ENCODE assay signal across 8 cellular contexts in the genomic region with DNA sequence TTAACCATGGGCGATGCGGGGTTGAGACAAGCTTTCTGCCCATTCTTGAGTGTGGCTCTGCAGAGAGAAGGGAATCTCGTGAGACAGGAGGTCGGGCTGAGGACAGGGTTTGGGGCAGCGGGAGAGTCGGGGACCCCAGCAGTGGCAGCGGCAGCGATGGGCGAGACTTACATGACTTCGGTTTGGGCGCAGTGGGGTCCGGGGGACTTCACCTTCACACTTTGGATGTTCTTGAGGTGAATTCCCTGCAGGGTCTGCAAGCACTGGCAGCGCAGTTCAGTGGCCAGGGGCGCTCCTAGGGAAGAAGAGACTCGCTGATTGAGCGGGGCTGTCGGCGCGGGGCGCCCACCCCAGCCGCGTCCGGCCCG. TPM values are rescaled to one million over a fixed set of nuclear protein-coding genes. Genes with fewer than 3 reads are reported as not detected.
DNase-seq lines count a peak whose midpoint lies in the region; ATAC-seq and TF ChIP-seq lines count a peak whose summit lies in the region.

No MANE protein-coding gene starts in this region.

- TF ChIP-seq CTCF in spleen (IDR thresholded peaks at IDR 0.05 in 8 of 11, conservative IDR thresholded peaks at IDR 0.05 in 3 of 11), result peak in 1 of 11 experiments; percentile 30

- peaks cover 0 to 38% (median 7%) of the 10 kb centered on the region in 7 donors for H3K27me3 ChIP-seq in spleen (replicated peaks in 1 of 7)

- H3K4me3 ChIP-seq in iPS-18c (ENCODE audit: insufficient read depth, low read depth, low read length), result peak overlapping the region; percentile 57
- peak overlapping the region; percentile 38 to 74 (median 46) for H3K4me3 ChIP-seq in spleen

- peak; percentile 24 for DNase-seq in activated naive CD8-positive, alpha-beta T cell treated with anti-CD3 and anti-CD28 coated beads, Interleukin-2, amount 10 ng/mL, durations not matched to agents 7 days and 5 days
- peak; percentile 73 for DNase-seq in spleen
- no peak for DNase-seq in amniotic stem cell (lab: John Stamatoyannopoulos, UW)
- no peak for DNase-seq in NCI-H1417 (lab: John Stamatoyannopoulos, UW)
- DNase-seq in HPDE6-E6E7 (ENCODE audit: extremely low spot score), result no peak
- DNase-seq in effector CD8-positive, alpha-beta T cell (lab: John Stamatoyannopoulos, UW), result no peak

- peaks cover 0 to 36% (median 5%) of the 10 kb centered on the region in 6 donors for H3K4me1 ChIP-seq in spleen

- H3K27ac Mint-ChIP-seq in activated naive CD8-positive, alpha-beta T cell treated with anti-CD3 and anti-CD28 coated beads, Interleukin-2, amount 10 ng/mL, durations not matched to agents 7 days and 5 days, result no peak overlapping the region

- peaks cover 57% of the 10 kb centered on the region for H3K27me3 Mint-ChIP-seq in activated naive CD8-positive, alpha-beta T cell treated with anti-CD3 and anti-CD28 coated beads, Interleukin-2, amount 10 ng/mL, durations not matched to agents 7 days and 5 days

- no peaks in the 10 kb centered on the region for H3K9me3 ChIP-seq in iPS-18c (ENCODE audit: control insufficient read depth, insufficient read depth, low read length)
- H3K9me3 ChIP-seq in spleen, result no peaks in the 10 kb centered on the region

- peaks cover 6% of the 10 kb centered on the region for H3K4me1 Mint-ChIP-seq in activated naive CD8-positive, alpha-beta T cell treated with anti-CD3 and anti-CD28 coated beads, Interleukin-2, amount 10 ng/mL, durations not matched to agents 7 days and 5 days

- H3K9me3 Mint-ChIP-seq in activated naive CD8-positive, alpha-beta T cell treated with anti-CD3 and anti-CD28 coated beads, Interleukin-2, amount 10 ng/mL, durations not matched to agents 7 days and 5 days, result no peaks in the 10 kb centered on the region

- peak overlapping the region; percentile 60 for H3K4me3 Mint-ChIP-seq in activated naive CD8-positive, alpha-beta T cell treated with anti-CD3 and anti-CD28 coated beads, Interleukin-2, amount 10 ng/mL, durations not matched to agents 7 days and 5 days

- peak; percentile 4 for ATAC-seq in HG02610 (IDR thresholded peaks at IDR 0.05; ENCODE audit: unreplicated experiment)
- no peak for ATAC-seq in activated naive CD8-positive, alpha-beta T cell treated with anti-CD3 and anti-CD28 coated beads, Interleukin-2, amount 10 ng/mL, durations not matched to agents 7 days and 5 days (ENCODE audit: low read depth)

- POLR2A ChIA-PET in activated naive CD8-positive, alpha-beta T cell treated with anti-CD3 and anti-CD28 coated beads, Interleukin-2, amount 10 ng/mL, durations not matched to agents 7 days and 5 days (lab: Charles Lee), result no interaction called here

- no peak for TF ChIP-seq POLR2A in spleen (IDR thresholded peaks at IDR 0.05)

- 3 to 12% (median 4%) methylated on average over 12 to 24 of the region's 24 CpGs for WGBS in spleen, 5 donors

- intact Hi-C loops in spleen (cut with DNase I; ENCODE audit: low total_unique reads), result no loop called here

- H3K27ac ChIP-seq in spleen, result peak overlapping the region; percentile 64 to 86 (median 81)

- H3K36me3 Mint-ChIP-seq in activated naive CD8-positive, alpha-beta T cell treated with anti-CD3 and anti-CD28 coated beads, Interleukin-2, amount 10 ng/mL, durations not matched to agents 7 days and 5 days, result no peaks in the 10 kb centered on the region

- no peaks in the 10 kb centered on the region for H3K36me3 ChIP-seq in spleen

RNA-seq across cellular contexts. Expression of gene CXCL2, which starts 0.4 kb away (rescaled TPM):
- total RNA-seq in activated naive CD8-positive, alpha-beta T cell treated with anti-CD3 and anti-CD28 coated beads, Interleukin-2, amount 10 ng/mL, durations not matched to agents 7 days and 5 days, result under 1 TPM in 1 of 2 experiments, not detected in 1; 0.82 TPM
- 10 to 100 TPM in 2 of 7 donors, 1 to 10 TPM in 5; 4.1 to 15.6 (median 9.1) TPM for total RNA-seq in spleen
- 1 to 10 TPM; 2.9 to 9.3 (median 6.3) TPM for polyA plus RNA-seq in spleen

RNA-seq across cellular contexts. Expression of gene MTHFD2L, which starts 59.3 kb away (rescaled TPM):
- 1 to 10 TPM; 7.0 to 7.1 TPM for total RNA-seq in activated naive CD8-positive, alpha-beta T cell treated with anti-CD3 and anti-CD28 coated beads, Interleukin-2, amount 10 ng/mL, durations not matched to agents 7 days and 5 days
- 10 to 100 TPM in 6 of 7 donors, 1 to 10 TPM in 1; 9.2 to 19.7 (median 14.9) TPM for total RNA-seq in spleen
- polyA plus RNA-seq in spleen, result 10 to 100 TPM in 1 of 3 donors, 1 to 10 TPM in 2; 7.8 to 10.4 (median 9.3) TPM

Comparison
In these comparisons a context has a peak if more than half of its experiments do, and no peak if none do; other contexts are left out.
1. DNase-seq: peak in activated naive CD8-positive, alpha-beta T cell treated with anti-CD3 and anti-CD28 coated beads, Interleukin-2, amount 10 ng/mL, durations not matched to agents 7 days and 5 days (single experiment) and spleen (single experiment); none in amniotic stem cell (single experiment), NCI-H1417 (0 of 3), HPDE6-E6E7 (single experiment) and effector CD8-positive, alpha-beta T cell (single experiment).